8 cellular contexts compared by ENCODE assay signal in genomic region chr9:112037281-112038016, GRCh38.
A peak's percentile ranks its signal among the peaks of the same experiment; 100 is the strongest.
DNase-seq lines count a peak whose midpoint lies in the region; ATAC-seq lines count a peak whose summit lies in the region.

No MANE protein-coding gene starts in this region.

- DNase-seq in SIG-M5 treated with dmso at 0.1 percent for 504 hours (lab: John Stamatoyannopoulos, UW; ENCODE audit: unreplicated experiment) (peak; percentile 63), SIG-M5 (lab: John Stamatoyannopoulos, UW) (no peak), fibroblast of gingiva (ENCODE audit: low read depth) (peak; percentile 95), NCI-H524 (lab: John Stamatoyannopoulos, UW) (no peak), nucleus accumbens (lab: John Stamatoyannopoulos, UW) (no peak)
- peak; percentile 54 to 58 for DNase-seq in activated CD4-positive, alpha-beta T cell treated with anti-CD3 and anti-CD28 coated beads for 4 hours
- DNase-seq in stimulated activated CD8-positive, alpha-beta memory T cell treated with anti-CD3 and anti-CD28 coated beads, Interleukin-4, amount 100 ng/mL, for 48 hours = peak; percentile 71

- peak; percentile 38 for ATAC-seq in HG03457 (IDR thresholded peaks at IDR 0.05; ENCODE audit: unreplicated experiment)

Comparison
In these comparisons a context has a peak if more than half of its experiments do, and no peak if none do; other contexts are left out.
1. DNase-seq: peak in SIG-M5 treated with dmso at 0.1 percent for 504 hours (single experiment), activated CD4-positive, alpha-beta T cell treated with anti-CD3 and anti-CD28 coated beads for 4 hours (2 of 2), fibroblast of gingiva (single experiment) and stimulated activated CD8-positive, alpha-beta memory T cell treated with anti-CD3 and anti-CD28 coated beads, Interleukin-4, amount 100 ng/mL, for 48 hours (single experiment); none in SIG-M5 (single experiment), NCI-H524 (0 of 2) and nucleus accumbens (0 of 56).